1 cellular context compared by ENCODE assay signal in genomic region chr3:123759311-123759710, GRCh38.
TF ChIP-seq lines count a peak whose summit lies in the region.

No MANE protein-coding gene starts in this region.

TF ChIP-seq in HepG2, 621 proteins besides CTCF, POLR2A, EP300 and RAD21 (continued from another document):
- TF ChIP-seq, protein P1, sequence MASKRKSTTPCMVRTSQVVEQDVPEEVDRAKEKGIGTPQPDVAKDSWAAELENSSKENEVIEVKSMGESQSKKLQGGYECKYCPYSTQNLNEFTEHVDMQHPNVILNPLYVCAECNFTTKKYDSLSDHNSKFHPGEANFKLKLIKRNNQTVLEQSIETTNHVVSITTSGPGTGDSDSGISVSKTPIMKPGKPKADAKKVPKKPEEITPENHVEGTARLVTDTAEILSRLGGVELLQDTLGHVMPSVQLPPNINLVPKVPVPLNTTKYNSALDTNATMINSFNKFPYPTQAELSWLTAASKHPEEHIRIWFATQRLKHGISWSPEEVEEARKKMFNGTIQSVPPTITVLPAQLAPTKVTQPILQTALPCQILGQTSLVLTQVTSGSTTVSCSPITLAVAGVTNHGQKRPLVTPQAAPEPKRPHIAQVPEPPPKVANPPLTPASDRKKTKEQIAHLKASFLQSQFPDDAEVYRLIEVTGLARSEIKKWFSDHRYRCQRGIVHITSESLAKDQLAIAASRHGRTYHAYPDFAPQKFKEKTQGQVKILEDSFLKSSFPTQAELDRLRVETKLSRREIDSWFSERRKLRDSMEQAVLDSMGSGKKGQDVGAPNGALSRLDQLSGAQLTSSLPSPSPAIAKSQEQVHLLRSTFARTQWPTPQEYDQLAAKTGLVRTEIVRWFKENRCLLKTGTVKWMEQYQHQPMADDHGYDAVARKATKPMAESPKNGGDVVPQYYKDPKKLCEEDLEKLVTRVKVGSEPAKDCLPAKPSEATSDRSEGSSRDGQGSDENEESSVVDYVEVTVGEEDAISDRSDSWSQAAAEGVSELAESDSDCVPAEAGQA (IDR thresholded peaks at IDR 0.05; ENCODE audit: low read depth) = no peak
- TF ChIP-seq, protein P1 (CRISPR knock-in tag; IDR thresholded peaks at IDR 0.05; ENCODE audit: borderline replicate concordance) = no peak
- TF ChIP-seq ZNF678 (CRISPR knock-in tag; IDR thresholded peaks at IDR 0.05) (no peak), IKZF4 (CRISPR knock-in tag; IDR thresholded peaks at IDR 0.05; ENCODE audit: borderline replicate concordance, low read depth, not compliant biosample characterization) (no peak), THYN1 (CRISPR knock-in tag; IDR thresholded peaks at IDR 0.05; ENCODE audit: borderline replicate concordance, low read depth) (no peak)
